8 cellular contexts compared by ENCODE assay signal in genomic region chr4:26028793-26029511, GRCh38.
DNase-seq lines count a peak whose midpoint lies in the region; ATAC-seq, FAIRE-seq and TF ChIP-seq lines count a peak whose summit lies in the region.

No MANE protein-coding gene starts in this region.

- peaks cover 18% of the 10 kb centered on the region for H3K23me2 ChIP-seq in H1 (ENCODE audit: low read depth, low read length)

- H3K9me3 Mint-ChIP-seq in mesothelial cell of epicardium: no peaks in the 10 kb centered on the region

- POLR2A ChIA-PET in H1 (lab: Charles Lee; ENCODE audit: partially characterized antibody): interaction anchor here (0.9 to 3.7 kb wide), 39 partner anchors 8 to 1370 kb away, joined by 3 to 29 read pairs (median 4); partner anchors contain the start of genes RBPJ, SLC34A2 and SMIM20

- peak; percentile 39 to 98 for TF ChIP-seq POLR2A in H1 (IDR thresholded peaks at IDR 0.05; ENCODE audit: control extremely low read depth in 1 of 2, low read depth in 2 of 2, low read length in 2 of 2)

- H2BK120ac ChIP-seq in H1 (replicated peaks; ENCODE audit: low read depth, low read length): peak overlapping the region; percentile 49

- H3K27ac ChIP-seq in H1 (ENCODE audit: low read depth, low read length): peak overlapping the region; percentile 95

- no peak overlapping the region for H3K4me3 Mint-ChIP-seq in mesothelial cell of epicardium

- peak overlapping the region; percentile 89 for H4K8ac ChIP-seq in H1 (ENCODE audit: extremely low read depth, insufficient read depth, low read length)

- peak overlapping the region; percentile 100 for H2BK5ac ChIP-seq in H1 (ENCODE audit: low read depth, low read length)

- peak overlapping the region; percentile 82 for H3K4ac ChIP-seq in H1 (replicated peaks; ENCODE audit: insufficient read length, low read depth, low read length)

- no peaks in the 10 kb centered on the region for H3F3A ChIP-seq in Loucy (ENCODE audit: low read depth)

- peak overlapping the region; percentile 67 for H3K14ac ChIP-seq in H1 (ENCODE audit: insufficient read length)

- H3K9ac ChIP-seq in Loucy (ENCODE audit: low read depth, low read length, poor library complexity, severe bottlenecking): no peak overlapping the region
- H3K9ac ChIP-seq in H1 (replicated peaks in 1 of 4; ENCODE audit: extremely low read depth in 1 of 4, low read depth in 3 of 4, low read length in 3 of 4): peak overlapping the region; percentile 36 to 79 (median 74)

- H3K9me2 ChIP-seq in Loucy (replicated peaks; ENCODE audit: low read depth, low read length): no peaks in the 10 kb centered on the region

- H3K4me2 ChIP-seq in Loucy (ENCODE audit: low read depth, low read length, poor library complexity, severe bottlenecking): no peak overlapping the region
- peak overlapping the region; percentile 94 for H3K4me2 ChIP-seq in H1 (ENCODE audit: insufficient read depth in 1 of 2, low read depth in 2 of 2, low read length in 2 of 2)

- H4K5ac ChIP-seq in H1 (ENCODE audit: insufficient read length, low read depth, low read length): peak overlapping the region; percentile 89

- H3K4me1 Mint-ChIP-seq in mesothelial cell of epicardium: peaks cover 15% of the 10 kb centered on the region

- no peaks in the 10 kb centered on the region for H3K4me1 ChIP-seq in Loucy (ENCODE audit: insufficient read depth, low read length, poor library complexity, severe bottlenecking)
- H3K4me1 ChIP-seq in H1 (replicated peaks in 1 of 4; ENCODE audit: control insufficient read depth in 3 of 4, insufficient read depth in 4 of 4, low read length in 3 of 4): peaks cover 9 to 32% (median 20%) of the 10 kb centered on the region in 4 experiments

- H3K23ac ChIP-seq in H1 (ENCODE audit: insufficient read length): no peak overlapping the region

- H3K18ac ChIP-seq in H1 (ENCODE audit: extremely low read depth, low read length): peak overlapping the region; percentile 97

- ATAC-seq in GM21786 (IDR thresholded peaks at IDR 0.05; ENCODE audit: unreplicated experiment): peak; percentile 93

- TF ChIP-seq EP300 in H1 (IDR thresholded peaks at IDR 0.05; ENCODE audit: borderline replicate concordance in 1 of 2, low read depth in 2 of 2, low read length in 2 of 2): peak in 1 of 2 experiments; percentile 18; a peak in 1 of 3 replicates

- H3K27me3 ChIP-seq in Loucy (ENCODE audit: insufficient read depth, low read length, poor library complexity, severe bottlenecking): no peaks in the 10 kb centered on the region
- H3K27me3 ChIP-seq in H1 (replicated peaks in 1 of 4; ENCODE audit: control insufficient read depth in 3 of 4, extremely low read depth in 1 of 4, insufficient read depth in 3 of 4, low read length in 3 of 4): no peaks in the 10 kb centered on the region

- FAIRE-seq in H1 (lab: Jason Lieb, UNC): no peak

- no peaks in the 10 kb centered on the region for H3K36me3 ChIP-seq in Loucy (ENCODE audit: insufficient read depth, low read length)
- peaks cover 0 to 4% (median 0%) of the 10 kb centered on the region in 4 experiments; a peak in 1 of 8 replicates for H3K36me3 ChIP-seq in H1 (ENCODE audit: control insufficient read depth in 2 of 4, insufficient read depth in 4 of 4, low read length in 3 of 4)

- no peaks in the 10 kb centered on the region for H3K36me3 Mint-ChIP-seq in mesothelial cell of epicardium

- peaks cover 30% of the 10 kb centered on the region for H3K27me3 Mint-ChIP-seq in mesothelial cell of epicardium (ENCODE audit: low read depth)

- TF ChIP-seq CTCF in Loucy (conservative IDR thresholded peaks at IDR 0.05; ENCODE audit: low read length) (0 out of 2 replicates have a peak, but pooled peaks have one; percentile 11), H1 (IDR thresholded peaks at IDR 0.05; ENCODE audit: control extremely low read depth in 1 of 3, insufficient read depth in 1 of 3, low read depth in 1 of 3, low read length in 3 of 3) (peak; percentile 74 to 88 (median 85)), mesothelial cell of epicardium (IDR thresholded peaks at IDR 0.05; ENCODE audit: unreplicated experiment) (peak; percentile 57)

- peak; percentile 37 for DNase-seq in ELR (ENCODE audit: low read depth)
- peak; percentile 81 to 86 for DNase-seq in activated CD4-positive, alpha-beta T cell treated with anti-CD3 and anti-CD28 coated beads, Interleukin-2, amount 50 U/mL, for 48 hours
- peak; percentile 74 to 91 for DNase-seq in H1 (ENCODE audit: low read depth in 1 of 2, low spot score in 2 of 2)
- DNase-seq in mesothelial cell of epicardium (ENCODE audit: low spot score in 2 of 2, unreplicated experiment in 2 of 2): peak; percentile 65 to 87
- DNase-seq in stimulated activated CD8-positive, alpha-beta memory T cell treated with anti-CD3 and anti-CD28 coated beads, Interleukin-7, amount 100 ng/mL, for 1 hour (ENCODE audit: low read depth in 2 of 2): peak; percentile 31
- no peak for DNase-seq in effector CD8-positive, alpha-beta T cell (lab: John Stamatoyannopoulos, UW)

- CTCF ChIA-PET in H1 (lab: Charles Lee; ENCODE audit: partially characterized antibody): interaction anchor here (0.7 to 4.3 kb wide), 25 partner anchors 10 to 409 kb away, joined by 3 to 25 read pairs (median 5); no protein-coding TSS in a partner anchor

- H2BK12ac ChIP-seq in H1 (ENCODE audit: low read depth, low read length): peak overlapping the region; percentile 95

- 9% methylated on average over 30 of the region's 38 CpGs; no CpG with 5 or more reads in 1 of the 2 experiments for WGBS in H1 (ENCODE audit: extremely low coverage in 1 of 2, insufficient coverage in 1 of 2, insufficient read length in 1 of 2, insufficient replicate concordance in 2 of 2, low coverage in 1 of 2, low lambda C conversion rate in 2 of 2, missing lambda C conversion rate in 1 of 2), 2 experiments

- peak overlapping the region; percentile 95 for H2AK5ac ChIP-seq in H1 (ENCODE audit: low read depth, low read length)

- H3K4me3 ChIP-seq in Loucy (ENCODE audit: low read length, poor library complexity, severe bottlenecking) (no peak overlapping the region), H1 (ENCODE audit: extremely low read depth in 1 of 4, insufficient read depth in 2 of 4, low read depth in 3 of 4, low read length in 4 of 4) (peak overlapping the region; percentile 44 to 63 (median 52))

- peak overlapping the region; percentile 88; the same call in 1 of the 2 replicates for H2BK20ac ChIP-seq in H1 (ENCODE audit: low read length)

- peak overlapping the region; percentile 98 for H2BK15ac ChIP-seq in H1 (ENCODE audit: low read length)

- H3K56ac ChIP-seq in H1 (replicated peaks; ENCODE audit: insufficient read length, low read depth, low read length): peak overlapping the region; percentile 96

- H4K20me1 ChIP-seq in Loucy (ENCODE audit: insufficient read depth, low read length, poor library complexity, severe bottlenecking) (no peaks in the 10 kb centered on the region), H1 (replicated peaks in 1 of 2; ENCODE audit: control insufficient read depth in 1 of 2, insufficient read depth in 2 of 2, low read length in 2 of 2) (no peaks in the 10 kb centered on the region)

- H2AFZ ChIP-seq in Loucy (ENCODE audit: low read length): no peak overlapping the region
- no peak overlapping the region for H2AFZ ChIP-seq in H1 (ENCODE audit: low read length)

- no peaks in the 10 kb centered on the region for H3K79me2 ChIP-seq in Loucy (ENCODE audit: insufficient read depth, low read length)
- H3K79me2 ChIP-seq in H1 (ENCODE audit: control insufficient read depth in 1 of 2, insufficient read depth in 2 of 2, low read length in 2 of 2): no peaks in the 10 kb centered on the region

- H3K9me3 ChIP-seq in Loucy (ENCODE audit: insufficient read depth, low read depth, low read length): no peaks in the 10 kb centered on the region
- H3K9me3 ChIP-seq in H1 (ENCODE audit: insufficient read depth in 2 of 2, low read depth in 1 of 2, low read length in 1 of 2): peaks cover 7% of the 10 kb centered on the region in 2 experiments; a peak in 3 of 4 replicates

- H3K79me1 ChIP-seq in H1 (ENCODE audit: low read depth, low read length): no peaks in the 10 kb centered on the region

- TF ChIP-seq RAD21 in H1 (IDR thresholded peaks at IDR 0.05 in 1 of 2, conservative IDR thresholded peaks at IDR 0.05 in 1 of 2; ENCODE audit: low read depth in 2 of 2, low read length in 2 of 2): peak; percentile 90 to 92

- H4K91ac ChIP-seq in H1 (replicated peaks; ENCODE audit: insufficient read length, low read length): peak overlapping the region; percentile 98

- no peak overlapping the region for H3K27ac Mint-ChIP-seq in mesothelial cell of epicardium

TF ChIP-seq in H1, 55 proteins besides CTCF, POLR2A, EP300 and RAD21 (continues in another document):
- TF ChIP-seq CHD1 (IDR thresholded peaks at IDR 0.05; ENCODE audit: low read depth, low read length) (no peak), RBBP5 (IDR thresholded peaks at IDR 0.05; ENCODE audit: borderline replicate concordance, low read depth, low read length) (no peak), NANOG (IDR thresholded peaks at IDR 0.05; ENCODE audit: insufficient read depth, low read depth, low read length, poor library complexity, severe bottlenecking) (peak; percentile 9), TAF7 (optimal IDR thresholded peaks at IDR 0.05; ENCODE audit: borderline replicate concordance, low read depth, low read length) (peak; percentile 99), MAX (IDR thresholded peaks at IDR 0.05) (peak; percentile 67), CBX5 (IDR thresholded peaks at IDR 0.05; ENCODE audit: low read depth, low read length) (no peak), FOSL1 (IDR thresholded peaks at IDR 0.05; ENCODE audit: insufficient read depth, low read depth, low read length) (no peak), GTF2F1 (IDR thresholded peaks at IDR 0.05; ENCODE audit: borderline replicate concordance, low read depth, low read length) (peak; percentile 57), CTBP2 (IDR thresholded peaks at IDR 0.05; ENCODE audit: borderline replicate concordance, insufficient read depth, insufficient read length, low read length) (no peak), TAF1 (IDR thresholded peaks at IDR 0.05; ENCODE audit: low read depth, low read length) (peak; percentile 81), POU5F1 (IDR thresholded peaks at IDR 0.05; ENCODE audit: low read depth, low read length) (no peak), BACH1 (IDR thresholded peaks at IDR 0.05; ENCODE audit: low read length) (no peak), TCF12 (IDR thresholded peaks at IDR 0.05; ENCODE audit: low read depth, low read length) (0 out of 2 replicates have a peak, but pooled peaks have one; percentile 60), EGR1 (IDR thresholded peaks at IDR 0.05; ENCODE audit: borderline replicate concordance, low read depth, low read length) (peak; percentile 64; the same call in 1 of the 2 replicates), SIN3A (conservative IDR thresholded peaks at IDR 0.05 in 1 of 2, IDR thresholded peaks at IDR 0.05 in 1 of 2; ENCODE audit: low read depth in 1 of 2, low read length in 2 of 2) (no peak), HDAC6 (IDR thresholded peaks at IDR 0.05; ENCODE audit: low read depth, low read length) (no peak)

Comparison
In these comparisons a context has a peak if more than half of its experiments do, and no peak if none do; other contexts are left out.
1. CTCF ChIP-seq: peak in every context shown above with its lines; median percentile 85 in H1; 57 in mesothelial cell of epicardium; 11 in Loucy.